20 cellular contexts compared by ENCODE assay signal in the genomic region with DNA sequence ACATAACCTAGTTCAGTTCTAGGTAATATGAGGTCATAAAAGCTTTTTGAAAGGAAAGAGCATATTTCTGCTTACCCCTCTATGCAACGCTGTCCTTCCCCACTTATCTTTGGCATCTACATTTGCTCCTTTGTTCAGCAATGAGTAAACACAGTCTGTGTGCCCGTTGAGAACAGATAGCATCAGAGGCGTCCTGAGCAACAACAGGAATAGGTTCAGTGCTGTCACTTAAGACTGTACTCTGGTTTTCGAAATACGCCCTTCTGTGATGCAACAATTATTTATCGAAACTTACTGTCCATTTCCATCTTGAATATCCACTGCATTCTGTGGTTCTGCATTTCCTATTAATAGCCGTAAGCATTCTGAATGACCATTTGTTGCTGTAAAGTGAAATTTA.
DNase-seq lines count a peak whose midpoint lies in the region; ATAC-seq and TF ChIP-seq lines count a peak whose summit lies in the region.
"Had no signal": no experiment of that assay in that cellular context is flagged by ENCODE, and none has a peak within 500 bp of the region (broad histone marks: within the 10 kb centered on the region; RNA-seq: fewer than 3 reads in every experiment).

No MANE protein-coding gene starts in this region.

- peak; percentile 74; the same call in 1 of the 2 replicates for ATAC-seq in Panc1
- ATAC-seq in upper lobe of right lung, result peak; percentile 35
- no peak for ATAC-seq in HG03442 (IDR thresholded peaks at IDR 0.05; ENCODE audit: unreplicated experiment)
- ATAC-seq in GM18505 (IDR thresholded peaks at IDR 0.05; ENCODE audit: unreplicated experiment), result no peak
- ATAC-seq: PC-3; stimulated activated naive CD8-positive, alpha-beta T cell treated with anti-CD3 and anti-CD28 coated beads, Interleukin-15, Interleukin-2, amounts not matched to agents 100 U/mL and 50 U/mL, for 24 hours had no signal

- H3K4me1 Mint-ChIP-seq in activated CD4-positive, alpha-beta memory T cell treated with anti-CD3 and anti-CD28 coated beads, Interleukin-2, amount 10 ng/mL, durations not matched to agents 7 days and 5 days, result peaks cover 28% of the 10 kb centered on the region
- H3K4me1 Mint-ChIP-seq in activated CD4-positive, alpha-beta memory T cell treated with anti-CD3 and anti-CD28 coated beads for 36 hours (ENCODE audit: low read depth), result peaks cover 5% of the 10 kb centered on the region
- H3K4me1 Mint-ChIP-seq: activated B cell treated with CpG ODN at 0.5 μM for 24 hours; central memory CD8-positive, alpha-beta T cell; memory B cell had no signal

- H3K4me1 ChIP-seq in Panc1 (ENCODE audit: control insufficient read depth, insufficient read depth, low read length), result peaks cover 28% of the 10 kb centered on the region
- peaks cover 8% of the 10 kb centered on the region for H3K4me1 ChIP-seq in upper lobe of right lung

- in situ Hi-C loops in Panc1 (cut with HindIII; ENCODE audit: low pct_unique_long_range_greater_than_20kb, low sequenced_read_pairs), result no loop called here

- H3K27ac ChIP-seq in Panc1 (ENCODE audit: low read length) (peak overlapping the region; percentile 48; the same call in 1 of the 2 replicates), dorsolateral prefrontal cortex (peak overlapping the region in 51 of 59 donors; percentile 0 to 82 (median 58)), upper lobe of right lung (no peak overlapping the region)

- H3K4me3 ChIP-seq in Panc1 (ENCODE audit: low read depth in 2 of 2, low read length in 2 of 2), result no peak overlapping the region
- H3K4me3 ChIP-seq in dorsolateral prefrontal cortex, result peak overlapping the region in 8 of 59 donors; percentile 3 to 28 (median 8)
- no peak overlapping the region for H3K4me3 ChIP-seq in upper lobe of right lung

- POLR2A ChIA-PET in activated CD4-positive, alpha-beta memory T cell treated with anti-CD3 and anti-CD28 coated beads, Interleukin-2, amount 10 ng/mL, durations not matched to agents 7 days and 5 days (lab: Charles Lee), result no interaction called here
- POLR2A ChIA-PET in activated CD4-positive, alpha-beta memory T cell treated with anti-CD3 and anti-CD28 coated beads for 36 hours (lab: Charles Lee), result no interaction called here
- POLR2A ChIA-PET in Panc1 (lab: Charles Lee), result no interaction called here

- H3K36me3 Mint-ChIP-seq in activated CD4-positive, alpha-beta memory T cell treated with anti-CD3 and anti-CD28 coated beads, Interleukin-2, amount 10 ng/mL, durations not matched to agents 7 days and 5 days (ENCODE audit: low read depth), result peaks cover 48% of the 10 kb centered on the region
- H3K36me3 Mint-ChIP-seq in activated CD4-positive, alpha-beta memory T cell treated with anti-CD3 and anti-CD28 coated beads for 36 hours, result peaks cover 24% of the 10 kb centered on the region

- no TSS peak for BruUV-seq in Panc1 (replicated peaks; lab: Mats Ljungman, UMichigan)

- CTCF ChIA-PET in activated CD4-positive, alpha-beta memory T cell treated with anti-CD3 and anti-CD28 coated beads, Interleukin-2, amount 10 ng/mL, durations not matched to agents 7 days and 5 days (lab: Charles Lee), result no interaction called here
- CTCF ChIA-PET in activated CD4-positive, alpha-beta memory T cell treated with anti-CD3 and anti-CD28 coated beads for 36 hours (lab: Charles Lee), result no interaction called here
- CTCF ChIA-PET in Panc1 (lab: Charles Lee), result no interaction called here

- intact Hi-C loops in activated CD4-positive, alpha-beta memory T cell treated with anti-CD3 and anti-CD28 coated beads for 36 hours (cut with micrococcal nuclease), result no loop called here
- intact Hi-C loops in Panc1 (cut with micrococcal nuclease; ENCODE audit: unreplicated experiment) (no loop called here), dorsolateral prefrontal cortex (cut with DNase I) (no loop called here), upper lobe of right lung (cut with DNase I) (no loop called here)

- no peak for TF ChIP-seq POLR2A in GM18505 (IDR thresholded peaks at IDR 0.05; ENCODE audit: borderline replicate concordance, extremely low read depth, insufficient read depth, insufficient read length)

- H3K9me3 ChIP-seq in Panc1 (ENCODE audit: control insufficient read depth, insufficient read depth, low read depth, low read length) (no peaks in the 10 kb centered on the region), upper lobe of right lung (no peaks in the 10 kb centered on the region)

- peak overlapping the region; percentile 36 for H3K27ac Mint-ChIP-seq in activated CD4-positive, alpha-beta memory T cell treated with anti-CD3 and anti-CD28 coated beads, Interleukin-2, amount 10 ng/mL, durations not matched to agents 7 days and 5 days
- H3K27ac Mint-ChIP-seq in activated CD4-positive, alpha-beta memory T cell treated with anti-CD3 and anti-CD28 coated beads for 36 hours, result no peak overlapping the region
- H3K27ac Mint-ChIP-seq: activated B cell treated with CpG ODN at 0.5 μM for 24 hours, memory B cell, nephron, type B pancreatic cell had no signal

- H3K36me3 ChIP-seq in Panc1 (ENCODE audit: control insufficient read depth, insufficient read depth, low read length) (peaks cover 41% of the 10 kb centered on the region), upper lobe of right lung (peaks cover 65% of the 10 kb centered on the region)

- H3K27me3 ChIP-seq in Panc1 (ENCODE audit: control insufficient read depth, insufficient read depth, low read length) (no peaks in the 10 kb centered on the region), dorsolateral prefrontal cortex (no peaks in the 10 kb centered on the region), upper lobe of right lung (no peaks in the 10 kb centered on the region)

- peak; percentile 21 for DNase-seq in activated CD4-positive, alpha-beta memory T cell treated with anti-CD3 and anti-CD28 coated beads, Interleukin-2, amount 10 ng/mL, durations not matched to agents 7 days and 5 days
- DNase-seq in activated CD4-positive, alpha-beta memory T cell treated with anti-CD3 and anti-CD28 coated beads for 36 hours, result no peak
- DNase-seq in Panc1 (ENCODE audit: low read depth, low spot score), result no peak
- no peak for DNase-seq in dorsolateral prefrontal cortex
- DNase-seq in upper lobe of right lung, result no peak
- no peak for DNase-seq in NCI-H128 (lab: John Stamatoyannopoulos, UW; ENCODE audit: unreplicated experiment)
- DNase-seq: activated B cell treated with CpG ODN at 0.5 μM for 24 hours; activated effector memory CD4-positive, alpha-beta T cell treated with anti-CD3 and anti-CD28 coated beads, Interleukin-2, amount 50 U/mL, for 16 hours; effector memory CD4-positive, alpha-beta T cell; HCEC 1CT; Kasumi-1; NCI-H1930; PC-3; stimulated activated naive CD8-positive, alpha-beta T cell treated with anti-CD3 and anti-CD28 coated beads, Interleukin-15, Interleukin-2, amounts not matched to agents 100 U/mL and 50 U/mL, for 24 hours had no signal

- no peaks in the 10 kb centered on the region for H3K9me3 Mint-ChIP-seq in activated CD4-positive, alpha-beta memory T cell treated with anti-CD3 and anti-CD28 coated beads, Interleukin-2, amount 10 ng/mL, durations not matched to agents 7 days and 5 days
- no peaks in the 10 kb centered on the region for H3K9me3 Mint-ChIP-seq in activated CD4-positive, alpha-beta memory T cell treated with anti-CD3 and anti-CD28 coated beads for 36 hours
- H3K9me3 Mint-ChIP-seq: activated B cell treated with CpG ODN at 0.5 μM for 24 hours; central memory CD8-positive, alpha-beta T cell; memory B cell; nephron; type B pancreatic cell had no signal

- TF ChIP-seq CTCF in Panc1 (IDR thresholded peaks at IDR 0.05) (no peak), dorsolateral prefrontal cortex (IDR thresholded peaks at IDR 0.05 in 54 of 56, conservative IDR thresholded peaks at IDR 0.05 in 2 of 56; ENCODE audit: low read depth in 1 of 56, partially characterized antibody in 56 of 56) (no peak), upper lobe of right lung (IDR thresholded peaks at IDR 0.05) (no peak)

- no peaks in the 10 kb centered on the region for H3K27me3 Mint-ChIP-seq in activated CD4-positive, alpha-beta memory T cell treated with anti-CD3 and anti-CD28 coated beads, Interleukin-2, amount 10 ng/mL, durations not matched to agents 7 days and 5 days
- H3K27me3 Mint-ChIP-seq in activated CD4-positive, alpha-beta memory T cell treated with anti-CD3 and anti-CD28 coated beads for 36 hours, result no peaks in the 10 kb centered on the region
- H3K27me3 Mint-ChIP-seq: activated B cell treated with CpG ODN at 0.5 μM for 24 hours; central memory CD8-positive, alpha-beta T cell; memory B cell; type B pancreatic cell had no signal

- no peak overlapping the region for H3K4me3 Mint-ChIP-seq in activated CD4-positive, alpha-beta memory T cell treated with anti-CD3 and anti-CD28 coated beads, Interleukin-2, amount 10 ng/mL, durations not matched to agents 7 days and 5 days
- H3K4me3 Mint-ChIP-seq in activated CD4-positive, alpha-beta memory T cell treated with anti-CD3 and anti-CD28 coated beads for 36 hours, result no peak overlapping the region
- H3K4me3 Mint-ChIP-seq: activated B cell treated with CpG ODN at 0.5 μM for 24 hours; central memory CD8-positive, alpha-beta T cell; memory B cell; nephron; type B pancreatic cell had no signal

Comparison
In these comparisons a context has a peak if more than half of its experiments do, and no peak if none do; other contexts are left out.
1. ATAC-seq: peak in Panc1 (single experiment) and upper lobe of right lung (single experiment); none in HG03442 (single experiment) and GM18505 (single experiment).